31 cellular contexts compared by ENCODE assay signal in the genomic region with DNA sequence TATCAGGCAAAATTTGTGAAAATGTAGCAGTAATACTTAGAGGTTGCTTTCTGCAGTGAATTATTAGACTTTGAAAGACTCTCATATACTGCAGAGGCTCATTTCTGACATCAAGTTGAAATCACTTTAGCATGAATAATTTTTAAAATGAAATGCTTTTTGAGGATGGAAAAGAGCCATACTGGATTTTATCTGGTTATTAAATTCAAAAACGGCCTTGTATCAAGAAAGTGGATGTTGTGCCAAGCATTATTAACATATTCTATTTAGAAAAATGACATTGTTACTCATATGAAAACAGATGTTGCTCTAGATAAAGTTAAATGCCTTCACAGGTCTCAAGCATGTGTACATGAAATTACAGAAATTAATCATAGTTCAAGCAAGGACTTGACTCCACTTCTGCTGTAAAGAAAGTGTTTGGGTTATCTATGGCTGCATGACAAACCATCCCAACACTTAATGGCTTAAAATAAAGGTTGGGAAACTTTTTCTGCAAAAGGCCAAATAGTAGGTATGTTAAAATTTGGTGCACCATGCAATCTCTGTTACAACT.
"Had no signal": no experiment of that assay in that cellular context is flagged by ENCODE, and none has a peak within 500 bp of the region (broad histone marks: within the 10 kb centered on the region; RNA-seq: fewer than 3 reads in every experiment).

No MANE protein-coding gene starts in this region.

- H3K4me1 ChIP-seq: foreskin keratinocyte had no signal

- DNase-seq: activated CD4-positive, alpha-beta memory T cell treated with anti-CD3 and anti-CD28 coated beads, Interleukin-2, amount 10 ng/mL, durations not matched to agents 7 days and 5 days; activated CD4-positive, alpha-beta T cell treated with anti-CD3 and anti-CD28 coated beads for 1 hour; activated CD4-positive, alpha-beta T cell treated with anti-CD3 and anti-CD28 coated beads for 4 hours; activated CD4-positive, alpha-beta T cell treated with anti-CD3 and anti-CD28 coated beads, Interleukin-2, amount 10 ng/mL, durations not matched to agents 7 days and 5 days; activated CD4-positive, alpha-beta T cell treated with anti-CD3 and anti-CD28 coated beads, Interleukin-2, amount 50 U/mL, for 4 hours; activated CD8-positive, alpha-beta memory T cell treated with anti-CD3 and anti-CD28 coated beads, Interleukin-2, amount 50 U/mL, for 48 hours; activated effector memory CD4-positive, alpha-beta T cell treated with Interleukin-2 at 50 U/mL for 16 hours; activated gamma-delta T cell treated with Interleukin-2 at 50 U/mL for 16 hours; activated naive CD4-positive, alpha-beta T cell treated with anti-CD3 and anti-CD28 coated beads, Interleukin-2, amount 50 U/mL, for 16 hours; activated naive CD4-positive, alpha-beta T cell treated with Interleukin-2 at 50 U/mL for 16 hours; activated T-cell treated with anti-CD3 and anti-CD28 coated beads for 4 hours; activated T-cell treated with anti-CD3 and anti-CD28 coated beads, Interleukin-2, amount 50 U/mL, for 24 hours; amniotic stem cell; anterior cingulate cortex; brain microvascular endothelial cell; caudate nucleus; effector CD8-positive, alpha-beta T cell; gastrocnemius medialis; glutamatergic neuron; heart left ventricle; T-helper 9 cell had no signal

- H3K4me3 Mint-ChIP-seq: activated CD4-positive, alpha-beta memory T cell treated with anti-CD3 and anti-CD28 coated beads, Interleukin-2, amount 10 ng/mL, durations not matched to agents 7 days and 5 days; activated CD4-positive, alpha-beta T cell treated with anti-CD3 and anti-CD28 coated beads, Interleukin-2, amount 10 ng/mL, durations not matched to agents 7 days and 5 days; activated naive CD8-positive, alpha-beta T cell; activated T-cell treated with anti-CD3 and anti-CD28 coated beads, Interleukin-2, amount 50 U/mL, for 24 hours; T-helper 1 cell treated with Interleukin-12 subunit alpha and Interleukin-12 subunit beta and Interleukin-4 antibody, amounts not matched to agents 30 μg/mL and 1 μg/mL, for 36 hours; WTC11 had no signal

- H3K36me3 Mint-ChIP-seq: activated naive CD8-positive, alpha-beta T cell; WTC11 had no signal

- H3K27me3 Mint-ChIP-seq: activated naive CD8-positive, alpha-beta T cell; activated T-cell treated with anti-CD3 and anti-CD28 coated beads, Interleukin-2, amount 50 U/mL, for 24 hours had no signal

- ATAC-seq: WTC11 had no signal

- H3K27ac Mint-ChIP-seq: activated CD4-positive, alpha-beta memory T cell treated with anti-CD3 and anti-CD28 coated beads, Interleukin-2, amount 10 ng/mL, durations not matched to agents 7 days and 5 days; activated CD4-positive, alpha-beta T cell treated with anti-CD3 and anti-CD28 coated beads, Interleukin-2, amount 10 ng/mL, durations not matched to agents 7 days and 5 days; activated naive CD8-positive, alpha-beta T cell; activated T-cell treated with anti-CD3 and anti-CD28 coated beads, Interleukin-2, amount 50 U/mL, for 24 hours; T-helper 1 cell treated with Interleukin-12 subunit alpha and Interleukin-12 subunit beta and Interleukin-4 antibody, amounts not matched to agents 30 μg/mL and 1 μg/mL, for 36 hours; WTC11 had no signal

- H3K4me1 Mint-ChIP-seq: activated CD4-positive, alpha-beta T cell treated with anti-CD3 and anti-CD28 coated beads, Interleukin-2, amount 10 ng/mL, durations not matched to agents 7 days and 5 days; WTC11 had no signal

- FAIRE-seq: astrocyte, colon, endometrium, endothelial cell of umbilical vein, TTC549 had no signal

- H3K4me3 ChIP-seq: gastrocnemius medialis, heart left ventricle had no signal

- H3K27ac ChIP-seq: brain microvascular endothelial cell, foreskin keratinocyte, heart left ventricle, VCaP had no signal
